In the genomic region with DNA sequence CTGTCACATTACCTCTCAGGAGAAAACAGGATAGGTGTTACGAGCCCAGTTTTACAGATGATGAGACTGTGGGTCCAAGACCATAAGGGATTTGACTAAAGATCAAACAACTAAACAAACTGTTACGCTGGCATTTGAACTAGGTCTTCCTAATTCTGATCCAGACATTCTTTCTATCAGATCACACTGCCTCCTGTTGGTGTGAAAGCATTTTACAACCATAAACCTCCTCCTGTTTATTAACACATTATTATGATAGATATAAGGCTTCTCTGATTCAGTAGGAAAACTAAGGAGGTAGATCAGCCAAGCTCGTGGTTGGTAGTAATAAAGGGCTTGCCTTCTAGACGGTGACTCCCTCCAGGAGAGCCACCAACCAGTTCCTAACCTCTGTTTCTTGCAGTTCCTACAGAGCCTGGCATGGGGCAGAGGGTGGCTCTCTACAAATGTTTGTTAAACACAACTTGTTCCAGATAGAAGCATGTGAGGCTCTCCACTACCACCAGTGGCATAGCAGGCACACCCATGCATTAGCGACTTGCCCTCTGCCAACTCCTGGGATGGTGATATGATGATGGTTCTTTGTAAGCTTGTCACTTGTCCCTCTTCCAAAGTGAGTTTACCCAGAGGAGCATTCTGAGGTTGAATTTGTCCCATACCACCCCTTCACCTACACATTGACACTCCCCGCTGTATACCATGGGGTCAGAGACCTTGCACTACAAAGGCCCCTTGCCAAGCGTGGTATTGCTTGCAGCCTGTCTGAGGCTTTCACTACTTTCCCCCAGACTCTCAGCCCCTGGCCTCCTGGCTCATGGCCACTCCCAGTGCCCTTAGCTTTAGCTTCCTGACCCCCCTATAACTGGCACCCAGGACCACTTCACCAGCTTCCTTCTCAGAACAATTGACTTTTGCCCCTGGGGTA, we compare ENCODE assay signal across 2 cellular contexts.
TF ChIP-seq lines count a peak whose summit lies in the region.

No MANE protein-coding gene starts in this region.

TF ChIP-seq in IMR-90, 13 proteins besides CTCF, POLR2A, EP300 and RAD21:
- TF ChIP-seq, protein P1, sequence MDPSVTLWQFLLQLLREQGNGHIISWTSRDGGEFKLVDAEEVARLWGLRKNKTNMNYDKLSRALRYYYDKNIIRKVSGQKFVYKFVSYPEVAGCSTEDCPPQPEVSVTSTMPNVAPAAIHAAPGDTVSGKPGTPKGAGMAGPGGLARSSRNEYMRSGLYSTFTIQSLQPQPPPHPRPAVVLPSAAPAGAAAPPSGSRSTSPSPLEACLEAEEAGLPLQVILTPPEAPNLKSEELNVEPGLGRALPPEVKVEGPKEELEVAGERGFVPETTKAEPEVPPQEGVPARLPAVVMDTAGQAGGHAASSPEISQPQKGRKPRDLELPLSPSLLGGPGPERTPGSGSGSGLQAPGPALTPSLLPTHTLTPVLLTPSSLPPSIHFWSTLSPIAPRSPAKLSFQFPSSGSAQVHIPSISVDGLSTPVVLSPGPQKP (IDR thresholded peaks at IDR 0.05; ENCODE audit: borderline replicate concordance, low read depth, low read length) = no peak
- TF ChIP-seq RFX5 (IDR thresholded peaks at IDR 0.05; ENCODE audit: low read depth, low read length) = no peak
- TF ChIP-seq, protein P2, sequence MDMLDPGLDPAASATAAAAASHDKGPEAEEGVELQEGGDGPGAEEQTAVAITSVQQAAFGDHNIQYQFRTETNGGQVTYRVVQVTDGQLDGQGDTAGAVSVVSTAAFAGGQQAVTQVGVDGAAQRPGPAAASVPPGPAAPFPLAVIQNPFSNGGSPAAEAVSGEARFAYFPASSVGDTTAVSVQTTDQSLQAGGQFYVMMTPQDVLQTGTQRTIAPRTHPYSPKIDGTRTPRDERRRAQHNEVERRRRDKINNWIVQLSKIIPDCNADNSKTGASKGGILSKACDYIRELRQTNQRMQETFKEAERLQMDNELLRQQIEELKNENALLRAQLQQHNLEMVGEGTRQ (IDR thresholded peaks at IDR 0.05; ENCODE audit: low read depth, low read length) = no peak
- TF ChIP-seq CHD1 (IDR thresholded peaks at IDR 0.05; ENCODE audit: low read depth, low read length) = no peak
- no peak for TF ChIP-seq RCOR1 (IDR thresholded peaks at IDR 0.05; ENCODE audit: insufficient replicate concordance, low read length)
- no peak for TF ChIP-seq MAZ (IDR thresholded peaks at IDR 0.05; ENCODE audit: borderline replicate concordance, low read depth, low read length)
TF ChIP-seq in IMR-90: peak in this region for 0.

TF ChIP-seq in GM12878, 131 proteins besides CTCF, POLR2A, EP300 and RAD21:
- TF ChIP-seq CREM (IDR thresholded peaks at IDR 0.05; ENCODE audit: low read depth) (no peak), SMC3 (IDR thresholded peaks at IDR 0.05; ENCODE audit: borderline replicate concordance, low read length) (peak; percentile 22; the same call in 1 of the 2 replicates), SUZ12 (IDR thresholded peaks at IDR 0.05; ENCODE audit: unreplicated experiment) (no peak)
TF ChIP-seq in GM12878: peak in this region for 1.
